In genomic region chr17:7841622-7842379, GRCh38 we compare ENCODE assay signal across 1 cellular context.
TF ChIP-seq lines count a peak whose summit lies in the region.

No MANE protein-coding gene starts in this region.

TF ChIP-seq in GM12878, 131 proteins besides CTCF, POLR2A, EP300 and RAD21 (continued from another document):
- TF ChIP-seq ZNF687 (IDR thresholded peaks at IDR 0.05): no peak
- no peak for TF ChIP-seq SMARCA5 (IDR thresholded peaks at IDR 0.05)
- TF ChIP-seq ELK1 (IDR thresholded peaks at IDR 0.05; ENCODE audit: low read depth, low read length): no peak
- TF ChIP-seq YBX1 (IDR thresholded peaks at IDR 0.05): no peak
- TF ChIP-seq FOXM1 (IDR thresholded peaks at IDR 0.05; ENCODE audit: low read depth, low read length): no peak
- no peak for TF ChIP-seq ASH2L (IDR thresholded peaks at IDR 0.05; ENCODE audit: borderline replicate concordance, low read depth)
- TF ChIP-seq HDAC2 (IDR thresholded peaks at IDR 0.05): 0 out of 2 replicates have a peak, but pooled peaks have one; percentile 27
- no peak for TF ChIP-seq CBX3 (IDR thresholded peaks at IDR 0.05; ENCODE audit: borderline replicate concordance, low read depth)
- TF ChIP-seq TARDBP (IDR thresholded peaks at IDR 0.05; ENCODE audit: borderline replicate concordance): no peak
- no peak for TF ChIP-seq STAT1 (conservative IDR thresholded peaks at IDR 0.05)
- TF ChIP-seq USF1 (IDR thresholded peaks at IDR 0.05; ENCODE audit: borderline replicate concordance, extremely low read length, insufficient read depth, low read depth, low read length): peak; percentile 65
- peak; percentile 18; the same call in 1 of the 2 replicates for TF ChIP-seq GATAD2B (conservative IDR thresholded peaks at IDR 0.05; ENCODE audit: low read depth)
- no peak for TF ChIP-seq NRF1 (conservative IDR thresholded peaks at IDR 0.05; ENCODE audit: low read depth, low read length)
- peak; percentile 58; the same call in 1 of the 2 replicates for TF ChIP-seq SIN3A (IDR thresholded peaks at IDR 0.05; ENCODE audit: low read depth, low read length)
- no peak for TF ChIP-seq MTA3 (IDR thresholded peaks at IDR 0.05; ENCODE audit: borderline replicate concordance, low read length)
- TF ChIP-seq ATF2 (IDR thresholded peaks at IDR 0.05; ENCODE audit: low read length): no peak
- TF ChIP-seq RCOR1 (conservative IDR thresholded peaks at IDR 0.05; ENCODE audit: low read depth, low read length): no peak
- 0 out of 2 replicates have a peak, but pooled peaks have one; percentile 16 for TF ChIP-seq HCFC1 (IDR thresholded peaks at IDR 0.05; ENCODE audit: low read length)
- no peak for TF ChIP-seq MYC (IDR thresholded peaks at IDR 0.05; ENCODE audit: insufficient read depth, insufficient read length, insufficient replicate concordance, low read length, severe bottlenecking)
- peak; percentile 12; the same call in 1 of the 2 replicates for TF ChIP-seq BACH1 (IDR thresholded peaks at IDR 0.05; ENCODE audit: borderline replicate concordance)
- no peak for TF ChIP-seq BRCA1 (IDR thresholded peaks at IDR 0.05; ENCODE audit: low read depth, low read length)
- peak; percentile 55 for TF ChIP-seq MEF2B (IDR thresholded peaks at IDR 0.05; ENCODE audit: partially characterized antibody, poor library complexity, severe bottlenecking)
- no peak for TF ChIP-seq E2F4 (IDR thresholded peaks at IDR 0.05; ENCODE audit: low read depth, low read length)
- no peak for TF ChIP-seq ZBTB11 (CRISPR knock-in tag; IDR thresholded peaks at IDR 0.05)
- no peak for TF ChIP-seq IRF5 (IDR thresholded peaks at IDR 0.05; ENCODE audit: borderline replicate concordance)
- TF ChIP-seq TCF12 (IDR thresholded peaks at IDR 0.05; ENCODE audit: low read depth, low read length): no peak
- TF ChIP-seq YY1 (IDR thresholded peaks at IDR 0.05; ENCODE audit: low read depth, low read length): no peak
- TF ChIP-seq ZNF622 (IDR thresholded peaks at IDR 0.05): no peak
- TF ChIP-seq PBX3 (IDR thresholded peaks at IDR 0.05; ENCODE audit: insufficient replicate concordance, low read depth, low read length): peak; percentile 63
- peak; percentile 11; the same call in 1 of the 2 replicates for TF ChIP-seq RAD51 (IDR thresholded peaks at IDR 0.05)
- TF ChIP-seq MAX (IDR thresholded peaks at IDR 0.05; ENCODE audit: low read depth, low read length): 0 out of 2 replicates have a peak, but pooled peaks have one; percentile 45
- no peak for TF ChIP-seq IKZF2 (IDR thresholded peaks at IDR 0.05)
- TF ChIP-seq SUZ12 (IDR thresholded peaks at IDR 0.05; ENCODE audit: unreplicated experiment): no peak
- 0 out of 2 replicates have a peak, but pooled peaks have one; percentile 7 for TF ChIP-seq POLR2AphosphoS2 (IDR thresholded peaks at IDR 0.05; ENCODE audit: low read depth, low read length)
- TF ChIP-seq EGR1 (IDR thresholded peaks at IDR 0.05; ENCODE audit: borderline replicate concordance in 1 of 2, low read depth in 2 of 2, low read length in 2 of 2): peak in 1 of 2 experiments; percentile 80; a peak in 1 of 3 replicates
- TF ChIP-seq TBL1XR1 (IDR thresholded peaks at IDR 0.05; ENCODE audit: low read depth, low read length): no peak
